Comparison of ENCODE assay signal across 10 cellular contexts in the genomic region with DNA sequence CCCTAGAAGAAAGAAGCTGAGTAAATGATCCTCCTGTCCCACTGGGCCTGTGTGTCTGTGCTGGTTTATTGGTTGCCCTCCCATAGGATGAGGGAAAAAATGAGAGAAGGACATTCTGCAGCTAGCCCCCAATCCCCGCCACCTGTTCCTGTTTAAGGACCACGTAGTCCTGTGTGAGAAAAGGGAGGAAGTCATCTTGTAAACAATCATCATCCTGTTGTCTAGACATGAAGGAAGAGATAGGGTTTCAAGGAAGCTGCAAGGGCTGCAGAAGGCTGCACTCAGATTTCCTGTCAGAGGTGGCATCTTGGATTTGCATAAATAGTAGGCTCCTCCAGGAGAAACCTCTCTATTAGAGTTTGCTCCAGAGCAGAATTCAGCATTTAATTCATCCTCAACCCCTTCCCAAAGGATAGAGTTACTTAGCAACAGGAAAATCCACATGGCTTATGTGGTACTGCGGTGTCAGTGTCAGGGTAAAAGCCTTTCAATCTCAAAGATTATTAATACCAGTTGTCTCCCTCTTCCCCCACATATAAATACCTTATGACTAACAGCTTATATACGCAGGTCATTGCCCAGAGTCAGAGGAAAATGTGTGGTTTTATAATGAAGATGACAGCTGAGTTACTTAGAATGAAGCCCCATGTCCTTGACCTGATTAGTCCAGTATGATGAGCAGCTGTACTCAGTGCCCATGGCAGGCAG. TPM values are rescaled to one million over a fixed set of nuclear protein-coding genes. Genes with fewer than 3 reads are reported as not detected.
DNase-seq lines count a peak whose midpoint lies in the region; ATAC-seq and TF ChIP-seq lines count a peak whose summit lies in the region.
"Had no signal": no experiment of that assay in that cellular context is flagged by ENCODE, and none has a peak within 500 bp of the region (broad histone marks: within the 10 kb centered on the region; RNA-seq: fewer than 3 reads in every experiment).

No MANE protein-coding gene starts in this region.

- H3K27ac Mint-ChIP-seq in CD4-positive, alpha-beta memory T cell, result peak overlapping the region; percentile 89 to 98 (median 93)
- H3K27ac Mint-ChIP-seq in activated T-helper 1 cell treated with anti-CD3 and anti-CD28 coated beads, Interleukin-12 subunit alpha, Interleukin-12 subunit beta, Interleukin-2, Interleukin-4 antibody, amounts not matched to agents 30 ng/mL and 10 ng/mL and 1 ng/mL, durations not matched to agents 14 hours and 24 hours and 36 hours, result peak overlapping the region; percentile 76
- no peak overlapping the region for H3K27ac Mint-ChIP-seq in endodermal cell

- TF ChIP-seq EP300 in stomach (IDR thresholded peaks at IDR 0.05), result no peak

- ATAC-seq in HG03095 (IDR thresholded peaks at IDR 0.05; ENCODE audit: unreplicated experiment), result no peak

- CTCF ChIA-PET in CD4-positive, alpha-beta memory T cell (lab: Charles Lee; ENCODE audit: partially characterized antibody), result interaction anchor here (1.2 to 3.6 kb wide), 5 partner anchors 14 to 69 kb away, joined by 3 to 17 read pairs (median 6); partner anchors contain the start of gene STING1

- H3K27me3 ChIP-seq in CD4-positive, alpha-beta memory T cell (ENCODE audit: insufficient read depth, low read length), result no peaks in the 10 kb centered on the region
- H3K27me3 ChIP-seq in endodermal cell (ENCODE audit: control insufficient read depth, insufficient read depth, low read length, poor library complexity, severe bottlenecking) (no peaks in the 10 kb centered on the region), stomach (no peaks in the 10 kb centered on the region)

- H3K9ac ChIP-seq in endodermal cell (ENCODE audit: extremely low read depth, low read length, poor library complexity, severe bottlenecking), result no peak overlapping the region

- no peaks in the 10 kb centered on the region for H3K9me3 Mint-ChIP-seq in CD4-positive, alpha-beta memory T cell
- peaks cover 17% of the 10 kb centered on the region for H3K9me3 Mint-ChIP-seq in activated T-helper 1 cell treated with anti-CD3 and anti-CD28 coated beads, Interleukin-12 subunit alpha, Interleukin-12 subunit beta, Interleukin-2, Interleukin-4 antibody, amounts not matched to agents 30 ng/mL and 10 ng/mL and 1 ng/mL, durations not matched to agents 14 hours and 24 hours and 36 hours
- H3K9me3 Mint-ChIP-seq in endodermal cell, result no peaks in the 10 kb centered on the region

- no peak overlapping the region for H3K27ac ChIP-seq in CD4-positive, alpha-beta memory T cell (ENCODE audit: low read depth, low read length)
- H3K27ac ChIP-seq in endodermal cell (ENCODE audit: low read depth, low read length) (no peak overlapping the region), stomach (no peak overlapping the region)

- H3K4me1 ChIP-seq in CD4-positive, alpha-beta memory T cell (ENCODE audit: insufficient read depth, low read length), result peaks cover 58% of the 10 kb centered on the region
- no peaks in the 10 kb centered on the region for H3K4me1 ChIP-seq in endodermal cell (ENCODE audit: control insufficient read depth, insufficient read depth, low read length)
- peaks cover 0 to 8% (median 7%) of the 10 kb centered on the region in 4 donors for H3K4me1 ChIP-seq in stomach

- H3K9me3 ChIP-seq in CD4-positive, alpha-beta memory T cell (ENCODE audit: control insufficient read depth in 1 of 2, low read length in 2 of 2), result no peaks in the 10 kb centered on the region
- H3K9me3 ChIP-seq in endodermal cell (ENCODE audit: control insufficient read depth, low read length) (no peaks in the 10 kb centered on the region), stomach (no peaks in the 10 kb centered on the region)

- WGBS in endodermal cell (ENCODE audit: insufficient coverage in 1 of 2, insufficient read length in 1 of 2), 2 experiments, result 71 to 75% methylated on average over 3 to 4 of the region's 4 CpGs
- 55 to 74% (median 68%) methylated on average over 4 of the region's 4 CpGs for WGBS in stomach, 5 donors

- H3K4me1 Mint-ChIP-seq in CD4-positive, alpha-beta memory T cell, result peaks cover 40 to 85% (median 52%) of the 10 kb centered on the region in 4 donors
- peaks cover 84% of the 10 kb centered on the region for H3K4me1 Mint-ChIP-seq in activated T-helper 1 cell treated with anti-CD3 and anti-CD28 coated beads, Interleukin-12 subunit alpha, Interleukin-12 subunit beta, Interleukin-2, Interleukin-4 antibody, amounts not matched to agents 30 ng/mL and 10 ng/mL and 1 ng/mL, durations not matched to agents 14 hours and 24 hours and 36 hours (ENCODE audit: low read depth)
- peaks cover 12% of the 10 kb centered on the region for H3K4me1 Mint-ChIP-seq in endodermal cell

- no peak for TF ChIP-seq CTCF in endodermal cell (conservative IDR thresholded peaks at IDR 0.05)
- no peak for TF ChIP-seq CTCF in stomach (IDR thresholded peaks at IDR 0.05)

- H3K27me3 Mint-ChIP-seq in CD4-positive, alpha-beta memory T cell, result no peaks in the 10 kb centered on the region
- no peaks in the 10 kb centered on the region for H3K27me3 Mint-ChIP-seq in activated T-helper 1 cell treated with anti-CD3 and anti-CD28 coated beads, Interleukin-12 subunit alpha, Interleukin-12 subunit beta, Interleukin-2, Interleukin-4 antibody, amounts not matched to agents 30 ng/mL and 10 ng/mL and 1 ng/mL, durations not matched to agents 14 hours and 24 hours and 36 hours (ENCODE audit: insufficient read depth)
- peaks cover 6% of the 10 kb centered on the region for H3K27me3 Mint-ChIP-seq in endodermal cell (ENCODE audit: insufficient read depth)

- peak overlapping the region in 6 of 8 donors; percentile 64 to 85 (median 76) for H3K4me3 Mint-ChIP-seq in CD4-positive, alpha-beta memory T cell
- H3K4me3 Mint-ChIP-seq in activated T-helper 1 cell treated with anti-CD3 and anti-CD28 coated beads, Interleukin-12 subunit alpha, Interleukin-12 subunit beta, Interleukin-2, Interleukin-4 antibody, amounts not matched to agents 30 ng/mL and 10 ng/mL and 1 ng/mL, durations not matched to agents 14 hours and 24 hours and 36 hours, result peak overlapping the region; percentile 51
- H3K4me3 Mint-ChIP-seq in endodermal cell, result no peak overlapping the region

- no peak for TF ChIP-seq POLR2A in stomach (IDR thresholded peaks at IDR 0.05)

- peaks cover 0 to 4% of the 10 kb centered on the region in 2 donors for H3K36me3 Mint-ChIP-seq in CD4-positive, alpha-beta memory T cell
- H3K36me3 Mint-ChIP-seq in activated T-helper 1 cell treated with anti-CD3 and anti-CD28 coated beads, Interleukin-12 subunit alpha, Interleukin-12 subunit beta, Interleukin-2, Interleukin-4 antibody, amounts not matched to agents 30 ng/mL and 10 ng/mL and 1 ng/mL, durations not matched to agents 14 hours and 24 hours and 36 hours (ENCODE audit: low read depth), result peaks cover 21% of the 10 kb centered on the region
- no peaks in the 10 kb centered on the region for H3K36me3 Mint-ChIP-seq in endodermal cell (ENCODE audit: low read depth)

- intact Hi-C loops in CD4-positive, alpha-beta memory T cell (cut with micrococcal nuclease), result no loop called here
- intact Hi-C loops in activated T-helper 1 cell treated with anti-CD3 and anti-CD28 coated beads, Interleukin-12 subunit alpha, Interleukin-12 subunit beta, Interleukin-2, Interleukin-4 antibody, amounts not matched to agents 30 ng/mL and 10 ng/mL and 1 ng/mL, durations not matched to agents 14 hours and 24 hours and 36 hours (cut with micrococcal nuclease), result no loop called here
- intact Hi-C loops in stomach (cut with DNase I; ENCODE audit: low total_unique reads), result no loop called here

- no peaks in the 10 kb centered on the region for H3K36me3 ChIP-seq in CD4-positive, alpha-beta memory T cell (ENCODE audit: insufficient read depth, low read length)
- H3K36me3 ChIP-seq in endodermal cell (ENCODE audit: control insufficient read depth, insufficient read depth, low read length), result no peaks in the 10 kb centered on the region
- no peaks in the 10 kb centered on the region for H3K36me3 ChIP-seq in stomach

- no peak overlapping the region for H3K4me3 ChIP-seq in CD4-positive, alpha-beta memory T cell (ENCODE audit: low read length in 2 of 2)
- H3K4me3 ChIP-seq in endodermal cell (ENCODE audit: low read length) (no peak overlapping the region), stomach (no peak overlapping the region)

- peak in 3 of 5 donors; percentile 41 to 68 (median 52) for DNase-seq in CD4-positive, alpha-beta memory T cell
- peak; percentile 97 for DNase-seq in LHCN-M2 (ENCODE audit: low read depth)
- no peak for DNase-seq in activated T-helper 1 cell treated with anti-CD3 and anti-CD28 coated beads, Interleukin-12 subunit alpha, Interleukin-12 subunit beta, Interleukin-2, Interleukin-4 antibody, amounts not matched to agents 30 ng/mL and 10 ng/mL and 1 ng/mL, durations not matched to agents 14 hours and 24 hours and 36 hours (ENCODE audit: low spot score)
- peak; percentile 11 for DNase-seq in kidney glomerular epithelial cell (lab: John Stamatoyannopoulos, UW)
- DNase-seq in endodermal cell, result no peak
- DNase-seq in NCI-H2107 (lab: John Stamatoyannopoulos, UW), result no peak
- no peak for DNase-seq in stomach
- DNase-seq: NCI-H1436 treated with DMSO at 0.1 percent for 48 hours had no signal

- POLR2A ChIA-PET in CD4-positive, alpha-beta memory T cell (lab: Charles Lee; ENCODE audit: partially characterized antibody), result interaction anchor here (0.6 to 11.9 kb wide), 13 partner anchors 14 to 128 kb away, joined by 3 to 171 read pairs (median 4); partner anchors contain the start of genes ECSCR, SMIM33 and STING1

RNA-seq across cellular contexts. Expression of gene DNAJC18, which starts 4.6 kb away (rescaled TPM):
- total RNA-seq in CD4-positive, alpha-beta memory T cell, result 1 to 10 TPM; 6.2 to 7.3 TPM
- 1 to 10 TPM; 1.8 to 6.5 TPM for polyA plus RNA-seq in CD4-positive, alpha-beta memory T cell
- total RNA-seq in LHCN-M2 (2014; rRNA removed) (10.9 and 13.5 TPM in 2 replicates), endodermal cell (10 to 100 TPM; 21.8 to 26.6 TPM), stomach (10 to 100 TPM in 1 of 5 donors, 1 to 10 TPM in 1, under 1 TPM in 2, not detected in 1; under 0.01 to 12.1 (median 1.6) TPM)
- polyA plus RNA-seq in LHCN-M2 (2012), result 14.8 TPM
- total RNA-seq in activated T-helper 1 cell treated with anti-CD3 and anti-CD28 coated beads, Interleukin-12 subunit alpha, Interleukin-12 subunit beta, Interleukin-2, Interleukin-4 antibody, amounts not matched to agents 30 ng/mL and 10 ng/mL and 1 ng/mL, durations not matched to agents 14 hours and 24 hours and 36 hours, result 30.0 and 36.3 TPM in 2 replicates
- polyA plus RNA-seq in endodermal cell (2013, experiment 1 of 2), result 30.9 TPM
- 32.0 TPM for polyA plus RNA-seq in endodermal cell (2013, experiment 2 of 2)
- 1 to 10 TPM; 1.8 to 4.1 (median 2.7) TPM for polyA plus RNA-seq in stomach

RNA-seq across cellular contexts. Expression of gene ECSCR, which starts 18.6 kb away (rescaled TPM):
- under 1 TPM; 0.32 to 0.33 TPM for total RNA-seq in CD4-positive, alpha-beta memory T cell
- not detected for polyA plus RNA-seq in CD4-positive, alpha-beta memory T cell
- total RNA-seq in LHCN-M2 (2014; rRNA removed) (0.19 and 0.40 TPM in 2 replicates), endodermal cell (under 1 TPM in 1 of 2 donors, not detected in 1; 0.62 TPM), stomach (10 to 100 TPM in 2 of 5 donors, 1 to 10 TPM in 1, not detected in 2; 7.3 to 15.2 (median 12.8) TPM)
- polyA plus RNA-seq in LHCN-M2 (2012), result 1.9 TPM
- total RNA-seq in activated T-helper 1 cell treated with anti-CD3 and anti-CD28 coated beads, Interleukin-12 subunit alpha, Interleukin-12 subunit beta, Interleukin-2, Interleukin-4 antibody, amounts not matched to agents 30 ng/mL and 10 ng/mL and 1 ng/mL, durations not matched to agents 14 hours and 24 hours and 36 hours, result 1.3 and 1.4 TPM in 2 replicates
- 1.0 TPM for polyA plus RNA-seq in endodermal cell (2013, experiment 1 of 2)
- polyA plus RNA-seq in endodermal cell (2013, experiment 2 of 2), result 0.46 TPM
- 1 to 10 TPM; 5.4 to 10.0 (median 7.3) TPM for polyA plus RNA-seq in stomach
- total RNA-seq: mononuclear cell had no signal

RNA-seq across cellular contexts. Expression of gene SMIM33, which starts 26.9 kb away (rescaled TPM):
- total RNA-seq in CD4-positive, alpha-beta memory T cell, result 1 to 10 TPM; 1.1 to 1.2 TPM
- under 1 TPM; 0.31 to 0.94 TPM for polyA plus RNA-seq in CD4-positive, alpha-beta memory T cell
- total RNA-seq in LHCN-M2 (2014; rRNA removed), result not detected in 2 replicates
- not detected for polyA plus RNA-seq in LHCN-M2 (2012)
- total RNA-seq in activated T-helper 1 cell treated with anti-CD3 and anti-CD28 coated beads, Interleukin-12 subunit alpha, Interleukin-12 subunit beta, Interleukin-2, Interleukin-4 antibody, amounts not matched to agents 30 ng/mL and 10 ng/mL and 1 ng/mL, durations not matched to agents 14 hours and 24 hours and 36 hours, result 0.29 and 0.39 TPM in 2 replicates
- not detected for total RNA-seq in endodermal cell
- polyA plus RNA-seq in endodermal cell (2013, experiment 1 of 2), result not detected
- not detected for polyA plus RNA-seq in endodermal cell (2013, experiment 2 of 2)
- total RNA-seq in stomach, result under 1 TPM in 1 of 5 donors, not detected in 4; 0.87 TPM
- polyA plus RNA-seq in stomach, result under 1 TPM in 2 of 3 donors, not detected in 1; 0.13 to 0.46 TPM
- total RNA-seq: mononuclear cell had no signal

RNA-seq across cellular contexts. Expression of gene STING1, which starts 38.6 kb away (rescaled TPM):
- 100 to 1,000 TPM; 141 to 144 TPM for total RNA-seq in CD4-positive, alpha-beta memory T cell
- polyA plus RNA-seq in CD4-positive, alpha-beta memory T cell, result 100 to 1,000 TPM; 124 to 176 TPM
- total RNA-seq in LHCN-M2 (2014; rRNA removed) (79.2 and 92.7 TPM in 2 replicates), endodermal cell (under 1 TPM in 1 of 2 donors, not detected in 1; 0.20 TPM), stomach (10 to 100 TPM in 3 of 5 donors, 1 to 10 TPM in 2; 6.1 to 16.2 (median 11.1) TPM)
- polyA plus RNA-seq in LHCN-M2 (2012), result 108 TPM
- 213 and 226 TPM in 2 replicates for total RNA-seq in activated T-helper 1 cell treated with anti-CD3 and anti-CD28 coated beads, Interleukin-12 subunit alpha, Interleukin-12 subunit beta, Interleukin-2, Interleukin-4 antibody, amounts not matched to agents 30 ng/mL and 10 ng/mL and 1 ng/mL, durations not matched to agents 14 hours and 24 hours and 36 hours
- polyA plus RNA-seq in endodermal cell (2013, experiment 1 of 2), result 0.43 TPM
- polyA plus RNA-seq in endodermal cell (2013, experiment 2 of 2), result 0.91 TPM
- polyA plus RNA-seq in stomach, result 10 to 100 TPM in 2 of 3 donors, 1 to 10 TPM in 1; 8.8 to 23.7 (median 22.3) TPM

RNA-seq across cellular contexts. Expression of gene SPATA24, which starts 40.0 kb away (rescaled TPM):
- total RNA-seq in CD4-positive, alpha-beta memory T cell, result 1 to 10 TPM; 5.6 to 7.5 TPM
- 1 to 10 TPM; 4.2 to 5.6 TPM for polyA plus RNA-seq in CD4-positive, alpha-beta memory T cell
- total RNA-seq in LHCN-M2 (2014; rRNA removed) (3.7 and 4.1 TPM in 2 replicates), endodermal cell (10 to 100 TPM in 1 of 2 donors, 1 to 10 TPM in 1; 9.8 to 10.6 TPM), stomach (1 to 10 TPM in 1 of 5 donors, under 1 TPM in 1, not detected in 3; 0.92 to 3.6 TPM)
- 8.0 TPM for polyA plus RNA-seq in LHCN-M2 (2012)
- total RNA-seq in activated T-helper 1 cell treated with anti-CD3 and anti-CD28 coated beads, Interleukin-12 subunit alpha, Interleukin-12 subunit beta, Interleukin-2, Interleukin-4 antibody, amounts not matched to agents 30 ng/mL and 10 ng/mL and 1 ng/mL, durations not matched to agents 14 hours and 24 hours and 36 hours, result 4.1 and 5.3 TPM in 2 replicates
- polyA plus RNA-seq in endodermal cell (2013, experiment 1 of 2), result 9.7 TPM
- 7.9 TPM for polyA plus RNA-seq in endodermal cell (2013, experiment 2 of 2)
- polyA plus RNA-seq in stomach, result 10 to 100 TPM in 1 of 3 donors, 1 to 10 TPM in 2; 5.4 to 10.1 (median 8.6) TPM

Comparison
In these comparisons a context has a peak if more than half of its experiments do, and no peak if none do; other contexts are left out.
1. DNase-seq: peak in CD4-positive, alpha-beta memory T cell (3 of 5), LHCN-M2 (single experiment) and kidney glomerular epithelial cell (single experiment); none in activated T-helper 1 cell treated with anti-CD3 and anti-CD28 coated beads, Interleukin-12 subunit alpha, Interleukin-12 subunit beta, Interleukin-2, Interleukin-4 antibody, amounts not matched to agents 30 ng/mL and 10 ng/mL and 1 ng/mL, durations not matched to agents 14 hours and 24 hours and 36 hours (single experiment), endodermal cell (single experiment), NCI-H2107 (single experiment) and stomach (single experiment).